In genomic region chr10:30359373-30360206, GRCh38 we compare ENCODE assay signal across 9 cellular contexts. TPM values are rescaled to one million over a fixed set of nuclear protein-coding genes. Genes with fewer than 3 reads are reported as not detected.
DNase-seq lines count a peak whose midpoint lies in the region; ATAC-seq and TF ChIP-seq lines count a peak whose summit lies in the region.
"Had no signal": no experiment of that assay in that cellular context is flagged by ENCODE, and none has a peak within 500 bp of the region (broad histone marks: within the 10 kb centered on the region; RNA-seq: fewer than 3 reads in every experiment).

No MANE protein-coding gene starts in this region.

- 38 to 47% methylated on average over 8 of the region's 8 CpGs for WGBS in heart right ventricle, 2 donors

- H3K4me3 ChIP-seq in heart right ventricle: no peak overlapping the region

- H3K9me3 ChIP-seq in heart right ventricle: no peaks in the 10 kb centered on the region

- DNase-seq in COLO829 (ENCODE audit: low spot score): peak; percentile 13
- peak; percentile 66 for DNase-seq in SK-N-DZ (ENCODE audit: low spot score)
- peak; percentile 77 for DNase-seq in activated naive CD4-positive, alpha-beta T cell treated with anti-CD3 and anti-CD28 coated beads, Interleukin-2, amount 10 ng/mL, durations not matched to agents 7 days and 5 days
- peak; percentile 34 to 40 for DNase-seq in heart right ventricle
- peak; percentile 71 for DNase-seq in retina

- no peaks in the 10 kb centered on the region for H3K36me3 Mint-ChIP-seq in activated naive CD4-positive, alpha-beta T cell treated with anti-CD3 and anti-CD28 coated beads, Interleukin-2, amount 10 ng/mL, durations not matched to agents 7 days and 5 days

- H3K27ac ChIP-seq in heart right ventricle: no peak overlapping the region

- peaks cover 0 to 5% (median 0%) of the 10 kb centered on the region in 9 donors for H3K4me1 ChIP-seq in heart right ventricle

- no peaks in the 10 kb centered on the region for H3K27me3 ChIP-seq in heart right ventricle

- no peaks in the 10 kb centered on the region for H3K9me3 Mint-ChIP-seq in activated naive CD4-positive, alpha-beta T cell treated with anti-CD3 and anti-CD28 coated beads, Interleukin-2, amount 10 ng/mL, durations not matched to agents 7 days and 5 days
- H3K9me3 Mint-ChIP-seq: T-helper 1 cell treated with Interleukin-12 subunit alpha and Interleukin-12 subunit beta and Interleukin-4 antibody, amounts not matched to agents 30 μg/mL and 1 μg/mL, for 36 hours had no signal

- intact Hi-C loops in heart right ventricle (cut with DNase I): no loop called here

- H3K4me1 Mint-ChIP-seq in activated naive CD4-positive, alpha-beta T cell treated with anti-CD3 and anti-CD28 coated beads, Interleukin-2, amount 10 ng/mL, durations not matched to agents 7 days and 5 days: peaks cover 9% of the 10 kb centered on the region

- no peaks in the 10 kb centered on the region for H3K36me3 ChIP-seq in heart right ventricle

- H3K27ac Mint-ChIP-seq in activated naive CD4-positive, alpha-beta T cell treated with anti-CD3 and anti-CD28 coated beads, Interleukin-2, amount 10 ng/mL, durations not matched to agents 7 days and 5 days: no peak overlapping the region
- H3K27ac Mint-ChIP-seq: T-helper 1 cell treated with Interleukin-12 subunit alpha and Interleukin-12 subunit beta and Interleukin-4 antibody, amounts not matched to agents 30 μg/mL and 1 μg/mL, for 36 hours had no signal

- no peak overlapping the region for H3K4me3 Mint-ChIP-seq in activated naive CD4-positive, alpha-beta T cell treated with anti-CD3 and anti-CD28 coated beads, Interleukin-2, amount 10 ng/mL, durations not matched to agents 7 days and 5 days
- H3K4me3 Mint-ChIP-seq: T-helper 1 cell treated with Interleukin-12 subunit alpha and Interleukin-12 subunit beta and Interleukin-4 antibody, amounts not matched to agents 30 μg/mL and 1 μg/mL, for 36 hours had no signal

- H3K27me3 Mint-ChIP-seq in activated naive CD4-positive, alpha-beta T cell treated with anti-CD3 and anti-CD28 coated beads, Interleukin-2, amount 10 ng/mL, durations not matched to agents 7 days and 5 days: peaks cover 38% of the 10 kb centered on the region

- peak; percentile 43 to 82 (median 69) for TF ChIP-seq CTCF in heart right ventricle (IDR thresholded peaks at IDR 0.05)

- CTCF ChIA-PET in activated naive CD4-positive, alpha-beta T cell treated with anti-CD3 and anti-CD28 coated beads, Interleukin-2, amount 10 ng/mL, durations not matched to agents 7 days and 5 days (lab: Charles Lee): interaction anchor here (0.7 to 5.3 kb wide), 26 partner anchors 8 to 361 kb away, joined by 3 to 68 read pairs (median 4); partner anchors contain the start of gene MTPAP

- ATAC-seq in GM19438 (IDR thresholded peaks at IDR 0.05; ENCODE audit: low read depth, unreplicated experiment): peak; percentile 74
- ATAC-seq in HG03571 (IDR thresholded peaks at IDR 0.05; ENCODE audit: unreplicated experiment): peak; percentile 82
- peak in 6 of 8 donors; percentile 47 to 64 (median 58) for ATAC-seq in heart right ventricle
- no peak for ATAC-seq in HG03097 (IDR thresholded peaks at IDR 0.05; ENCODE audit: low FRiP score, unreplicated experiment)

RNA-seq across cellular contexts. Expression of gene MTPAP, which starts 10.5 kb away (rescaled TPM):
- polyA plus RNA-seq in SK-N-DZ (2014; cell fraction: cytosol; rRNA removed): 13.2 and 13.4 TPM in 2 replicates
- 5.8 and 13.7 TPM in 2 replicates for polyA plus RNA-seq in SK-N-DZ (2014; cell fraction: nucleus; rRNA removed)
- total RNA-seq in heart right ventricle: 10 to 100 TPM; 17.5 to 28.3 (median 24.4) TPM
- 10 to 100 TPM in 1 of 2 donors, 1 to 10 TPM in 1; 4.5 to 10.5 TPM for polyA plus RNA-seq in heart right ventricle

Comparison
In these comparisons a context has a peak if more than half of its experiments do, and no peak if none do; other contexts are left out.
1. DNase-seq: peak in every context shown above with its lines; median percentile 77 in activated naive CD4-positive, alpha-beta T cell treated with anti-CD3 and anti-CD28 coated beads, Interleukin-2, amount 10 ng/mL, durations not matched to agents 7 days and 5 days; 71 in retina; 66 in SK-N-DZ; 37 in heart right ventricle; 13 in COLO829.